In genomic region chr2:190355968-190356657, GRCh38 we compare ENCODE assay signal across 12 cellular contexts. TPM values are rescaled to one million over a fixed set of nuclear protein-coding genes. Genes with fewer than 3 reads are reported as not detected.
A peak's percentile ranks its signal among the peaks of the same experiment; 100 is the strongest.
DNase-seq lines count a peak whose midpoint lies in the region; FAIRE-seq and TF ChIP-seq lines count a peak whose summit lies in the region.
"Had no signal": no experiment of that assay in that cellular context is flagged by ENCODE, and none has a peak within 500 bp of the region (broad histone marks: within the 10 kb centered on the region; RNA-seq: fewer than 3 reads in every experiment).

No MANE protein-coding gene starts in this region.

- H3K9me3 ChIP-seq in esophagus muscularis mucosa (no peaks in the 10 kb centered on the region), sigmoid colon (no peaks in the 10 kb centered on the region)

- TF ChIP-seq CTCF in esophagus muscularis mucosa (IDR thresholded peaks at IDR 0.05) (no peak), sigmoid colon (IDR thresholded peaks at IDR 0.05) (no peak), GM10248 (IDR thresholded peaks at IDR 0.05; ENCODE audit: control extremely low read depth, extremely low read depth, low read depth, missing control alignments) (no peak)

- peaks cover 0 to 7% (median 0%) of the 10 kb centered on the region in 4 donors for H3K36me3 ChIP-seq in esophagus muscularis mucosa
- H3K36me3 ChIP-seq in sigmoid colon = peaks cover 0 to 4% (median 0%) of the 10 kb centered on the region in 4 donors

- DNase-seq in KBM-7 (peak; percentile 76), SKM-1 (lab: John Stamatoyannopoulos, UW; ENCODE audit: unreplicated experiment) (peak; percentile 82), esophagus muscularis mucosa (ENCODE audit: extremely low spot score) (no peak), sigmoid colon (no peak), kidney glomerular epithelial cell (lab: John Stamatoyannopoulos, UW) (no peak), HTR-8/SVneo (ENCODE audit: insufficient read length, low spot score) (no peak), ecto neural progenitor cell (ENCODE audit: low spot score) (no peak), GM10248 (ENCODE audit: extremely low spot score) (no peak)
- DNase-seq: CD8-positive, alpha-beta memory T cell; effector CD8-positive, alpha-beta T cell; head of caudate nucleus; NCI-H1436 treated with DMSO at 0.1 percent for 48 hours had no signal

- no peak for FAIRE-seq in HTR-8/SVneo (lab: Jason Lieb, UNC)

- H3K27ac ChIP-seq in esophagus muscularis mucosa (replicated peaks in 1 of 4) (peak overlapping the region; percentile 34 to 75 (median 52)), sigmoid colon (peak overlapping the region; percentile 17 to 44 (median 39))

- POLR2A ChIA-PET in GM10248 (lab: Yijun Ruan, JAX) = no interaction called here

- intact Hi-C loops in esophagus muscularis mucosa (cut with DNase I) = no loop called here
- intact Hi-C loops in sigmoid colon (cut with DNase I) = loop anchor here (5.0 kb wide), 1 partner anchor 39 kb away; the partner anchor contains the start of gene HIBCH

- WGBS in esophagus muscularis mucosa = 53% methylated on average over 6 of the region's 6 CpGs
- WGBS in sigmoid colon, 2 donors = 17 to 64% methylated on average over 6 of the region's 6 CpGs

- H3K4me3 ChIP-seq in esophagus muscularis mucosa (no peak overlapping the region), sigmoid colon (no peak overlapping the region)

- CTCF ChIA-PET in GM10248 (lab: Yijun Ruan, JAX) = interaction anchor here (1.0 to 5.5 kb wide), 4 partner anchors 12 to 256 kb away, joined by 3 to 49 read pairs (median 14); partner anchors contain the start of gene INPP1

- H3K27me3 ChIP-seq in esophagus muscularis mucosa (no peaks in the 10 kb centered on the region), sigmoid colon (no peaks in the 10 kb centered on the region)

- H3K4me1 ChIP-seq in esophagus muscularis mucosa = peaks cover 46 to 94% (median 81%) of the 10 kb centered on the region in 4 donors
- H3K4me1 ChIP-seq in sigmoid colon = peaks cover 0 to 63% (median 43%) of the 10 kb centered on the region in 4 donors

- TF ChIP-seq POLR2A in esophagus muscularis mucosa (IDR thresholded peaks at IDR 0.05; ENCODE audit: low read depth) = no peak
- no peak for TF ChIP-seq POLR2A in sigmoid colon (IDR thresholded peaks at IDR 0.05)

- in situ Hi-C loops in KBM-7 (cut with MboI; ENCODE audit: low pct_unique_long_range_greater_than_20kb, low sequenced_read_pairs) = no loop called here

- TF ChIP-seq EP300 in esophagus muscularis mucosa (IDR thresholded peaks at IDR 0.05) = no peak
- no peak for TF ChIP-seq EP300 in sigmoid colon (IDR thresholded peaks at IDR 0.05)

RNA-seq across cellular contexts. Expression of gene INPP1, which starts 12.7 kb away (rescaled TPM):
- total RNA-seq in esophagus muscularis mucosa (10 to 100 TPM; 17.1 to 23.6 (median 21.0) TPM), sigmoid colon (10 to 100 TPM; 12.5 to 19.9 (median 15.5) TPM)
- polyA plus RNA-seq in sigmoid colon = 10 to 100 TPM; 27.8 to 46.2 (median 28.8) TPM

RNA-seq across cellular contexts. Expression of gene HIBCH, which starts 36.5 kb away (rescaled TPM):
- total RNA-seq in esophagus muscularis mucosa = 10 to 100 TPM; 12.3 to 20.2 (median 15.5) TPM
- total RNA-seq in sigmoid colon = 10 to 100 TPM; 18.1 to 21.6 (median 19.0) TPM
- polyA plus RNA-seq in sigmoid colon = 10 to 100 TPM; 37.2 to 45.8 (median 42.6) TPM

RNA-seq across cellular contexts. Expression of gene MFSD6, which starts 52.0 kb away (rescaled TPM):
- total RNA-seq in esophagus muscularis mucosa = 100 to 1,000 TPM; 145 to 180 (median 163) TPM
- total RNA-seq in sigmoid colon = 10 to 100 TPM; 46.7 to 87.5 (median 60.1) TPM
- polyA plus RNA-seq in sigmoid colon = 10 to 100 TPM in 1 of 3 donors, 1 to 10 TPM in 2; 8.4 to 23.0 (median 8.8) TPM

Comparison
In these comparisons a context has a peak if more than half of its experiments do, and no peak if none do; other contexts are left out.
1. DNase-seq: peak in KBM-7 (single experiment) and SKM-1 (single experiment); none in esophagus muscularis mucosa (single experiment), sigmoid colon (single experiment), kidney glomerular epithelial cell (single experiment), HTR-8/SVneo (single experiment), ecto neural progenitor cell (single experiment) and GM10248 (single experiment).